Comparison of ENCODE assay signal across 8 cellular contexts in the genomic region with DNA sequence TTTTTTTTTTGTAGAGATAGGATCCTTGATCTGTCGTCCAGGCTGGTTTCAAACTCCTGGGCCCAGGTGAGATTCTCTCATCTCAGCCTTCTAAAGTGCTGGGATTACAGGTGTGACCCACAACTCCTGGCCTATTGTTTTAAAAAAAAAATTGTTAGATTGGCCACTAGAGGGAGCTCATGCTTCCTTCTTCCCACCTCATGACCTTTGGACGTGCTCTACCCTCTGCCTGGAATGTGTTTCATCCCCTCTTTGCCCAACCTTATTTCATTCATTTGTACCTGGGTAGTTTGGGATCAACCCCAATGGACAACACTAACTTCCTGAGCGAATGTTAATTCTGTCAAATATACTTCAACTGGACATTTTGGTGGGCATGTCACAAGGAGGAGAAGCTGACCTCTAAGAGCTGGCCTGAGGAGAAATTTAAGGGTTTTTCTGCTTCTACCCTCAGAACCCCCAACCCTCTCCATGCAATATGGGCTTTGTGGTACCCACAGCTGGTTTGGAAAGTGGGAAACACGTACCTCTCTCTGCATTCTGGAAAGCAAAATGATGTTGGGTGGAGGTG. TPM values are rescaled to one million over a fixed set of nuclear protein-coding genes. Genes with fewer than 3 reads are reported as not detected.
DNase-seq lines count a peak whose midpoint lies in the region; ATAC-seq, FAIRE-seq and TF ChIP-seq lines count a peak whose summit lies in the region.

No MANE protein-coding gene starts in this region.

- no peaks in the 10 kb centered on the region for H3K4me1 ChIP-seq in CD8-positive, alpha-beta T cell (ENCODE audit: insufficient read depth, low read length)
- H3K4me1 ChIP-seq in mesendoderm (ENCODE audit: control insufficient read depth, low read depth, low read length) = no peaks in the 10 kb centered on the region

- no peaks in the 10 kb centered on the region for H3K4me1 Mint-ChIP-seq in CD8-positive, alpha-beta T cell (ENCODE audit: low read depth)

- no peak overlapping the region for H3K18ac ChIP-seq in mesendoderm (ENCODE audit: low read length)

- no peaks in the 10 kb centered on the region for H3K79me1 ChIP-seq in mesendoderm (ENCODE audit: low read length)

- no peak for FAIRE-seq in bronchial epithelial cell (lab: Jason Lieb, UNC)

- TF ChIP-seq CTCF in CD8-positive, alpha-beta T cell (IDR thresholded peaks at IDR 0.05) = peak; percentile 72
- TF ChIP-seq CTCF in bronchial epithelial cell (IDR thresholded peaks at IDR 0.05; ENCODE audit: insufficient read depth, low read length, severe bottlenecking) = peak; percentile 67

- H3K4me3 Mint-ChIP-seq in CD8-positive, alpha-beta T cell = no peak overlapping the region

- H2AK5ac ChIP-seq in mesendoderm (ENCODE audit: low read length) = no peak overlapping the region

- no peak overlapping the region for H4K8ac ChIP-seq in mesendoderm (ENCODE audit: low read depth, low read length)

- H3K27ac ChIP-seq in CD8-positive, alpha-beta T cell (ENCODE audit: low read depth, low read length) = no peak overlapping the region
- no peak overlapping the region for H3K27ac ChIP-seq in mesendoderm (ENCODE audit: low read depth, low read length)

- H3K4ac ChIP-seq in mesendoderm (ENCODE audit: low read depth, low read length) = no peak overlapping the region

- ATAC-seq in CD8-positive, alpha-beta T cell = peak; percentile 49
- ATAC-seq in GM21526 (IDR thresholded peaks at IDR 0.05; ENCODE audit: low FRiP score, unreplicated experiment) (no peak), HG03039 (IDR thresholded peaks at IDR 0.05; ENCODE audit: unreplicated experiment) (no peak), GM19023 (IDR thresholded peaks at IDR 0.05; ENCODE audit: unreplicated experiment) (no peak)

- no peak overlapping the region for H2BK120ac ChIP-seq in mesendoderm (ENCODE audit: low read depth, low read length)

- no peak for DNase-seq in CD8-positive, alpha-beta T cell
- peak; percentile 20 for DNase-seq in GM19238 (ENCODE audit: insufficient read length, low spot score)
- peak; percentile 4 for DNase-seq in NCI-H526 treated with DMSO at 0.1 percent for 48 hours (lab: John Stamatoyannopoulos, UW)
- peak; percentile 33 for DNase-seq in bronchial epithelial cell (ENCODE audit: low read depth)
- peak; percentile 68 for DNase-seq in mesendoderm

- no CpG with 5 or more reads among the region's 4 CpGs for WGBS in mesendoderm (ENCODE audit: extremely low coverage, insufficient coverage, low lambda C conversion rate)

- H3K27me3 ChIP-seq in CD8-positive, alpha-beta T cell (ENCODE audit: insufficient read depth, low read length) = no peaks in the 10 kb centered on the region
- H3K27me3 ChIP-seq in bronchial epithelial cell (ENCODE audit: control insufficient read depth, insufficient read depth, low read length) (no peaks in the 10 kb centered on the region), mesendoderm (ENCODE audit: insufficient read depth, low read length, poor library complexity) (no peaks in the 10 kb centered on the region)

- no peak overlapping the region for H3K56ac ChIP-seq in mesendoderm (ENCODE audit: low read length)

- H3K9me3 Mint-ChIP-seq in CD8-positive, alpha-beta T cell = no peaks in the 10 kb centered on the region

- no peak overlapping the region for H2BK5ac ChIP-seq in mesendoderm (ENCODE audit: low read length)

- H3K27ac Mint-ChIP-seq in CD8-positive, alpha-beta T cell = no peak overlapping the region

- H3K4me3 ChIP-seq in CD8-positive, alpha-beta T cell (ENCODE audit: low read depth, low read length) = no peak overlapping the region
- H3K4me3 ChIP-seq in bronchial epithelial cell (ENCODE audit: low read depth, low read length) (no peak overlapping the region), mesendoderm (ENCODE audit: low read length) (no peak overlapping the region)

- no peaks in the 10 kb centered on the region for H3K9me3 ChIP-seq in CD8-positive, alpha-beta T cell (ENCODE audit: low read length)

- no peak overlapping the region for H4K5ac ChIP-seq in mesendoderm (ENCODE audit: low read length)

- H3K36me3 Mint-ChIP-seq in CD8-positive, alpha-beta T cell = no peaks in the 10 kb centered on the region

- no peaks in the 10 kb centered on the region for H3K27me3 Mint-ChIP-seq in CD8-positive, alpha-beta T cell (ENCODE audit: low read depth)

- intact Hi-C loops in CD8-positive, alpha-beta T cell (cut with DNase I, micrococcal nuclease) = loop anchor here (1.0 kb wide), 2 partner anchors 44 to 171 kb away; no protein-coding TSS in a partner anchor

- H3K36me3 ChIP-seq in CD8-positive, alpha-beta T cell (ENCODE audit: insufficient read depth, low read length) = no peaks in the 10 kb centered on the region
- no peaks in the 10 kb centered on the region for H3K36me3 ChIP-seq in bronchial epithelial cell (ENCODE audit: control insufficient read depth, insufficient read depth, low read length)
- H3K36me3 ChIP-seq in mesendoderm (ENCODE audit: control insufficient read depth, insufficient read depth, low read length) = no peaks in the 10 kb centered on the region

- no peaks in the 10 kb centered on the region for H3K79me2 ChIP-seq in mesendoderm (ENCODE audit: control insufficient read depth, insufficient read depth, low read length)

- no peak overlapping the region for H2BK15ac ChIP-seq in mesendoderm (replicated peaks; ENCODE audit: low read depth)

- H3K4me2 ChIP-seq in mesendoderm (ENCODE audit: low read length) = no peak overlapping the region

- H3K23ac ChIP-seq in mesendoderm (ENCODE audit: low read length) = no peak overlapping the region

- CTCF ChIA-PET in CD8-positive, alpha-beta T cell (lab: Charles Lee) = interaction anchor here (0.7 to 3.1 kb wide), 14 partner anchors 9 to 212 kb away, joined by 3 to 16 read pairs (median 3); no protein-coding TSS in a partner anchor

- H3K9ac ChIP-seq in mesendoderm (ENCODE audit: low read length) = no peak overlapping the region

- POLR2A ChIA-PET in CD8-positive, alpha-beta T cell (lab: Charles Lee) = no interaction called here

RNA-seq across cellular contexts. Expression of gene PPEF2, which starts 6.4 kb away (rescaled TPM):
- under 1 TPM in 1 of 2 experiments, not detected in 1; 0.30 TPM for total RNA-seq in CD8-positive, alpha-beta T cell
- under 0.01 TPM in 1 of 2 replicates, not detected in the other for total RNA-seq in bronchial epithelial cell
- not detected for polyA plus RNA-seq in mesendoderm (2013, experiment 1 of 2)
- polyA plus RNA-seq in mesendoderm (2013, experiment 2 of 2) = not detected

RNA-seq across cellular contexts. Expression of gene NAAA, which starts 45.0 kb away (rescaled TPM):
- 10 to 100 TPM; 26.1 to 30.4 TPM for total RNA-seq in CD8-positive, alpha-beta T cell
- total RNA-seq in bronchial epithelial cell = 13.4 and 26.9 TPM in 2 replicates
- polyA plus RNA-seq in mesendoderm (2013, experiment 1 of 2) = 5.7 TPM
- polyA plus RNA-seq in mesendoderm (2013, experiment 2 of 2) = 5.8 TPM

Comparison
In these comparisons a context has a peak if more than half of its experiments do, and no peak if none do; other contexts are left out.
1. DNase-seq: peak in GM19238 (single experiment), NCI-H526 treated with DMSO at 0.1 percent for 48 hours (single experiment), bronchial epithelial cell (single experiment) and mesendoderm (single experiment); none in CD8-positive, alpha-beta T cell (0 of 7).